Comparison of ENCODE assay signal across 12 cellular contexts in genomic region chr1:93619507-93620168, GRCh38.
A peak's percentile ranks its signal among the peaks of the same experiment; 100 is the strongest.
DNase-seq lines count a peak whose midpoint lies in the region; ATAC-seq, FAIRE-seq and TF ChIP-seq lines count a peak whose summit lies in the region.
"Had no signal": no experiment of that assay in that cellular context is flagged by ENCODE, and none has a peak within 500 bp of the region (broad histone marks: within the 10 kb centered on the region; RNA-seq: fewer than 3 reads in every experiment).

No MANE protein-coding gene starts in this region.

- CTCF ChIA-PET in activated naive CD4-positive, alpha-beta T cell treated with anti-CD3 and anti-CD28 coated beads for 36 hours (lab: Charles Lee) = interaction anchor here (0.8 to 3.2 kb wide), 7 partner anchors 10 to 315 kb away, joined by 3 to 22 read pairs (median 5); no protein-coding TSS in a partner anchor
- CTCF ChIA-PET in WTC11 (lab: Charles Lee) = interaction anchor here (0.6 to 5.4 kb wide), 15 partner anchors 10 to 315 kb away, joined by 3 to 34 read pairs (median 4); partner anchors contain the start of gene FNBP1L

- peak; percentile 17 for DNase-seq in activated naive CD4-positive, alpha-beta T cell treated with anti-CD3 and anti-CD28 coated beads for 36 hours
- no peak for DNase-seq in activated naive CD4-positive, alpha-beta T cell treated with Interleukin-2 at 50 U/mL for 16 hours
- DNase-seq in NCI-H1436 treated with DMSO at 0.1 percent for 48 hours (lab: John Stamatoyannopoulos, UW) = peak; percentile 34
- DNase-seq in WTC11 (ENCODE audit: low spot score) = no peak
- no peak for DNase-seq in small intestine
- DNase-seq in prostate gland (ENCODE audit: low spot score) = no peak
- no peak for DNase-seq in uterus
- DNase-seq: CD4-positive, alpha-beta T cell; stimulated activated CD4-positive, alpha-beta T cell treated with anti-CD3 and anti-CD28 coated beads, Interleukin-4, amount 100 ng/mL, for 1 hour had no signal

- peaks cover 12 to 34% of the 10 kb centered on the region in 2 donors for H3K4me1 ChIP-seq in small intestine (ENCODE audit: control insufficient read depth in 2 of 2, insufficient read depth in 1 of 2, low read depth in 1 of 2, low read length in 1 of 2)
- no peaks in the 10 kb centered on the region for H3K4me1 ChIP-seq in prostate gland (replicated peaks)
- peaks cover 0 to 7% of the 10 kb centered on the region in 2 donors for H3K4me1 ChIP-seq in uterus

- no peak overlapping the region for H3K27ac Mint-ChIP-seq in activated naive CD4-positive, alpha-beta T cell treated with anti-CD3 and anti-CD28 coated beads for 36 hours
- H3K27ac Mint-ChIP-seq in WTC11 = peak overlapping the region; percentile 18; the same call in 1 of the 2 replicates
- H3K27ac Mint-ChIP-seq: CD4-positive, alpha-beta T cell had no signal

- H3K4me1 Mint-ChIP-seq in activated naive CD4-positive, alpha-beta T cell treated with anti-CD3 and anti-CD28 coated beads for 36 hours (ENCODE audit: low read depth) = peaks cover 16% of the 10 kb centered on the region
- H3K4me1 Mint-ChIP-seq in WTC11 = peaks cover 64% of the 10 kb centered on the region

- no peaks in the 10 kb centered on the region for H3K9me3 ChIP-seq in small intestine (ENCODE audit: control insufficient read depth, low read depth)
- H3K9me3 ChIP-seq in prostate gland = no peaks in the 10 kb centered on the region
- H3K9me3 ChIP-seq in uterus = no peaks in the 10 kb centered on the region
- H3K9me3 ChIP-seq: suprapubic skin had no signal

- POLR2A ChIA-PET in WTC11 (lab: Charles Lee) = no interaction called here

- TF ChIP-seq CTCF in WTC11 (IDR thresholded peaks at IDR 0.05) (no peak), prostate gland (IDR thresholded peaks at IDR 0.05) (no peak), uterus (IDR thresholded peaks at IDR 0.05) (no peak)

- no peaks in the 10 kb centered on the region for H3K36me3 Mint-ChIP-seq in activated naive CD4-positive, alpha-beta T cell treated with anti-CD3 and anti-CD28 coated beads for 36 hours (ENCODE audit: low read depth)
- H3K36me3 Mint-ChIP-seq in WTC11 = no peaks in the 10 kb centered on the region

- TF ChIP-seq POLR2A in prostate gland (IDR thresholded peaks at IDR 0.05) (no peak), uterus (IDR thresholded peaks at IDR 0.05) (no peak)

- H3K27me3 ChIP-seq in small intestine (ENCODE audit: control insufficient read depth in 2 of 2, insufficient read depth in 2 of 2, low read length in 2 of 2) (no peaks in the 10 kb centered on the region), prostate gland (replicated peaks; ENCODE audit: insufficient read depth) (no peaks in the 10 kb centered on the region), uterus (no peaks in the 10 kb centered on the region)
- H3K27me3 ChIP-seq: suprapubic skin had no signal

- H3K27me3 Mint-ChIP-seq in activated naive CD4-positive, alpha-beta T cell treated with anti-CD3 and anti-CD28 coated beads for 36 hours (ENCODE audit: low read depth) = no peaks in the 10 kb centered on the region
- H3K27me3 Mint-ChIP-seq in WTC11 (ENCODE audit: low read depth) = no peaks in the 10 kb centered on the region
- H3K27me3 Mint-ChIP-seq: CD4-positive, alpha-beta T cell had no signal

- ATAC-seq in WTC11 = no peak; the same call in 1 of the 2 replicates
- ATAC-seq in GM19328 (IDR thresholded peaks at IDR 0.05; ENCODE audit: unreplicated experiment) = no peak

- intact Hi-C loops in activated naive CD4-positive, alpha-beta T cell treated with anti-CD3 and anti-CD28 coated beads for 36 hours (cut with micrococcal nuclease) = loop anchor here (1.0 to 5.0 kb wide), 2 partner anchors 181 to 597 kb away; no protein-coding TSS in a partner anchor
- intact Hi-C loops in prostate gland (cut with DNase I) (loop anchor here (10.0 kb wide), 1 partner anchor 275 kb away; the partner anchor contains the start of gene DR1), uterus (cut with DNase I; ENCODE audit: low total_unique reads) (loop anchor here (10.0 kb wide), 2 partner anchors 175 to 225 kb away; partner anchors contain the start of gene FNBP1L)

- no peak for FAIRE-seq in small intestine (lab: Jason Lieb, UNC)
- FAIRE-seq: GM18507 had no signal

- H3K4me3 Mint-ChIP-seq in activated naive CD4-positive, alpha-beta T cell treated with anti-CD3 and anti-CD28 coated beads for 36 hours = no peak overlapping the region
- H3K4me3 Mint-ChIP-seq in WTC11 = no peak overlapping the region
- H3K4me3 Mint-ChIP-seq: CD4-positive, alpha-beta T cell had no signal

- H3K27ac ChIP-seq in small intestine (ENCODE audit: low read depth in 1 of 2, low read length in 1 of 2) (peak overlapping the region; percentile 2 to 3), prostate gland (no peak overlapping the region), uterus (no peak overlapping the region)
- H3K27ac ChIP-seq: suprapubic skin had no signal

- H3K36me3 ChIP-seq in small intestine (ENCODE audit: control insufficient read depth in 2 of 2, insufficient read depth in 2 of 2, low read length in 2 of 2) (no peaks in the 10 kb centered on the region), prostate gland (no peaks in the 10 kb centered on the region), uterus (no peaks in the 10 kb centered on the region)
- H3K36me3 ChIP-seq: suprapubic skin had no signal

- H3K4me3 ChIP-seq in small intestine (ENCODE audit: low read depth in 1 of 2, low read length in 2 of 2) = no peak overlapping the region
- no peak overlapping the region for H3K4me3 ChIP-seq in prostate gland
- H3K4me3 ChIP-seq in uterus = no peak overlapping the region
- H3K4me3 ChIP-seq: suprapubic skin had no signal

- 77 to 84% (median 79%) methylated on average over 11 of the region's 11 CpGs for whole genome bisulfite sequencing in small intestine, 3 donors
- 95% methylated on average over 11 of the region's 11 CpGs for whole genome bisulfite sequencing in prostate gland

- no peaks in the 10 kb centered on the region for H3K9me3 Mint-ChIP-seq in activated naive CD4-positive, alpha-beta T cell treated with anti-CD3 and anti-CD28 coated beads for 36 hours
- H3K9me3 Mint-ChIP-seq in WTC11 = no peaks in the 10 kb centered on the region
- H3K9me3 Mint-ChIP-seq: CD4-positive, alpha-beta T cell had no signal

TF ChIP-seq in WTC11, 78 proteins besides CTCF, POLR2A, EP300 and RAD21 (continues in another document):
- TF ChIP-seq ZNF232 (CRISPR knock-in tag; IDR thresholded peaks at IDR 0.05) (no peak), NR3C1 (CRISPR knock-in tag; conservative IDR thresholded peaks at IDR 0.05; ENCODE audit: low read depth) (no peak), FOXJ3 (CRISPR knock-in tag; IDR thresholded peaks at IDR 0.05; ENCODE audit: borderline replicate concordance) (no peak), HMGXB4 (CRISPR knock-in tag; IDR thresholded peaks at IDR 0.05) (no peak), ZBTB43 (CRISPR knock-in tag; IDR thresholded peaks at IDR 0.05) (no peak), SOX15 (CRISPR knock-in tag; IDR thresholded peaks at IDR 0.05) (no peak), MLX (CRISPR knock-in tag; IDR thresholded peaks at IDR 0.05) (no peak), MAX (CRISPR knock-in tag; IDR thresholded peaks at IDR 0.05) (no peak)

Comparison
In these comparisons a context has a peak if more than half of its experiments do, and no peak if none do; other contexts are left out.
1. DNase-seq: peak in activated naive CD4-positive, alpha-beta T cell treated with anti-CD3 and anti-CD28 coated beads for 36 hours (single experiment) and NCI-H1436 treated with DMSO at 0.1 percent for 48 hours (single experiment); none in activated naive CD4-positive, alpha-beta T cell treated with Interleukin-2 at 50 U/mL for 16 hours (single experiment), WTC11 (single experiment), small intestine (single experiment), prostate gland (single experiment) and uterus (0 of 2).
2. H3K27ac ChIP-seq: peak in small intestine (2 of 2); none in prostate gland (0 of 2) and uterus (0 of 2).